ENCODE assay signal across 2 cellular contexts in the genomic region with DNA sequence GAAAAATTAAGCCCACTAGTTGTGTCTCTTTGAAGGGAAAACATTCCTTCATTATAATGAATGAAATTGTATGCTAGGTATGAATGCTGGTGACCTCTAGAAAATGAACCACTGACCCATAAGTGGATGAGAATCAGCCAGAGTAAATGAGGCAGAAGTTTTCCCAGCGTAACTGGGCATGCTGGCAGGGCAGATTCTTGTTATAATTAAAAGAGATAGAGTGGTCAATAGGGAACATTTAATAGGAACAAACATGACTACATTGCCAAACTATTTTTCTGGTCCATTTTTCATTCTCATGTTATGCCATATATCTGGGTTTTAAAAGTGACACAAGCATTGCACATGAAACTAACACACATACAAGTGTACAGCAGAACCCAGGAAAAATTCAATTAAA.
TF ChIP-seq lines count a peak whose summit lies in the region.

No MANE protein-coding gene starts in this region.

TF ChIP-seq in SK-N-SH, 30 proteins besides CTCF, POLR2A, EP300 and RAD21:
- TF ChIP-seq SIN3A (IDR thresholded peaks at IDR 0.05; ENCODE audit: borderline replicate concordance, low read depth, low read length): no peak
- no peak for TF ChIP-seq NFIC (IDR thresholded peaks at IDR 0.05; ENCODE audit: borderline replicate concordance)
- TF ChIP-seq FOXM1 (IDR thresholded peaks at IDR 0.05; ENCODE audit: low read depth): no peak
- TF ChIP-seq MXI1 (IDR thresholded peaks at IDR 0.05; ENCODE audit: low read depth, low read length): no peak
- no peak for TF ChIP-seq MEF2A (IDR thresholded peaks at IDR 0.05; ENCODE audit: borderline replicate concordance, low read depth)
- TF ChIP-seq RXRA (IDR thresholded peaks at IDR 0.05; ENCODE audit: borderline replicate concordance, low read depth): no peak
- no peak for TF ChIP-seq SMC3 (IDR thresholded peaks at IDR 0.05; ENCODE audit: low read depth, low read length)
- no peak for TF ChIP-seq MAX (IDR thresholded peaks at IDR 0.05; ENCODE audit: low read depth)
- no peak for TF ChIP-seq EZH2phosphoT487 (IDR thresholded peaks at IDR 0.05; ENCODE audit: borderline replicate concordance, low read depth)
- TF ChIP-seq TEAD4 (IDR thresholded peaks at IDR 0.05; ENCODE audit: borderline replicate concordance, insufficient read depth): no peak
- no peak for TF ChIP-seq RCOR1 (IDR thresholded peaks at IDR 0.05; ENCODE audit: low read length)
- TF ChIP-seq, protein P1, sequence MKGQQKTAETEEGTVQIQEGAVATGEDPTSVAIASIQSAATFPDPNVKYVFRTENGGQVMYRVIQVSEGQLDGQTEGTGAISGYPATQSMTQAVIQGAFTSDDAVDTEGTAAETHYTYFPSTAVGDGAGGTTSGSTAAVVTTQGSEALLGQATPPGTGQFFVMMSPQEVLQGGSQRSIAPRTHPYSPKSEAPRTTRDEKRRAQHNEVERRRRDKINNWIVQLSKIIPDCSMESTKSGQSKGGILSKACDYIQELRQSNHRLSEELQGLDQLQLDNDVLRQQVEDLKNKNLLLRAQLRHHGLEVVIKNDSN (IDR thresholded peaks at IDR 0.05; ENCODE audit: borderline replicate concordance, low read depth): no peak
- TF ChIP-seq NRF1 (IDR thresholded peaks at IDR 0.05; ENCODE audit: low read depth, low read length): no peak
- no peak for TF ChIP-seq RFX5 (IDR thresholded peaks at IDR 0.05; ENCODE audit: low read length)
- no peak for TF ChIP-seq USF2 (IDR thresholded peaks at IDR 0.05; ENCODE audit: borderline replicate concordance, low read depth, low read length)
- TF ChIP-seq ELF1 (IDR thresholded peaks at IDR 0.05): no peak
- TF ChIP-seq YY1 (IDR thresholded peaks at IDR 0.05; ENCODE audit: low read depth): no peak

TF ChIP-seq in HepG2, 621 proteins besides CTCF, POLR2A, EP300 and RAD21:
- TF ChIP-seq, protein P2, sequence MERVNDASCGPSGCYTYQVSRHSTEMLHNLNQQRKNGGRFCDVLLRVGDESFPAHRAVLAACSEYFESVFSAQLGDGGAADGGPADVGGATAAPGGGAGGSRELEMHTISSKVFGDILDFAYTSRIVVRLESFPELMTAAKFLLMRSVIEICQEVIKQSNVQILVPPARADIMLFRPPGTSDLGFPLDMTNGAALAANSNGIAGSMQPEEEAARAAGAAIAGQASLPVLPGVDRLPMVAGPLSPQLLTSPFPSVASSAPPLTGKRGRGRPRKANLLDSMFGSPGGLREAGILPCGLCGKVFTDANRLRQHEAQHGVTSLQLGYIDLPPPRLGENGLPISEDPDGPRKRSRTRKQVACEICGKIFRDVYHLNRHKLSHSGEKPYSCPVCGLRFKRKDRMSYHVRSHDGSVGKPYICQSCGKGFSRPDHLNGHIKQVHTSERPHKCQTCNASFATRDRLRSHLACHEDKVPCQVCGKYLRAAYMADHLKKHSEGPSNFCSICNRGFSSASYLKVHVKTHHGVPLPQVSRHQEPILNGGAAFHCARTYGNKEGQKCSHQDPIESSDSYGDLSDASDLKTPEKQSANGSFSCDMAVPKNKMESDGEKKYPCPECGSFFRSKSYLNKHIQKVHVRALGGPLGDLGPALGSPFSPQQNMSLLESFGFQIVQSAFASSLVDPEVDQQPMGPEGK (CRISPR knock-in tag; IDR thresholded peaks at IDR 0.05): no peak
- no peak for TF ChIP-seq ZNF746 (CRISPR knock-in tag; IDR thresholded peaks at IDR 0.05)
- TF ChIP-seq ZNF484 (CRISPR knock-in tag; IDR thresholded peaks at IDR 0.05; ENCODE audit: borderline replicate concordance, low read depth): no peak
- no peak for TF ChIP-seq ZBTB10 (CRISPR knock-in tag; IDR thresholded peaks at IDR 0.05; ENCODE audit: borderline replicate concordance)
- no peak for TF ChIP-seq ZNF816 (CRISPR knock-in tag; IDR thresholded peaks at IDR 0.05; ENCODE audit: borderline replicate concordance)
- TF ChIP-seq, protein P3, sequence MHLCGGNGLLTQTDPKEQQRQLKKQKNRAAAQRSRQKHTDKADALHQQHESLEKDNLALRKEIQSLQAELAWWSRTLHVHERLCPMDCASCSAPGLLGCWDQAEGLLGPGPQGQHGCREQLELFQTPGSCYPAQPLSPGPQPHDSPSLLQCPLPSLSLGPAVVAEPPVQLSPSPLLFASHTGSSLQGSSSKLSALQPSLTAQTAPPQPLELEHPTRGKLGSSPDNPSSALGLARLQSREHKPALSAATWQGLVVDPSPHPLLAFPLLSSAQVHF (CRISPR knock-in tag; IDR thresholded peaks at IDR 0.05): no peak
- TF ChIP-seq ZNF34 (CRISPR knock-in tag; IDR thresholded peaks at IDR 0.05; ENCODE audit: borderline replicate concordance): no peak
- TF ChIP-seq, protein P4, sequence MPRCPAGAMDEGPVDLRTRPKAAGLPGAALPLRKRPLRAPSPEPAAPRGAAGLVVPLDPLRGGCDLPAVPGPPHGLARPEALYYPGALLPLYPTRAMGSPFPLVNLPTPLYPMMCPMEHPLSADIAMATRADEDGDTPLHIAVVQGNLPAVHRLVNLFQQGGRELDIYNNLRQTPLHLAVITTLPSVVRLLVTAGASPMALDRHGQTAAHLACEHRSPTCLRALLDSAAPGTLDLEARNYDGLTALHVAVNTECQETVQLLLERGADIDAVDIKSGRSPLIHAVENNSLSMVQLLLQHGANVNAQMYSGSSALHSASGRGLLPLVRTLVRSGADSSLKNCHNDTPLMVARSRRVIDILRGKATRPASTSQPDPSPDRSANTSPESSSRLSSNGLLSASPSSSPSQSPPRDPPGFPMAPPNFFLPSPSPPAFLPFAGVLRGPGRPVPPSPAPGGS (CRISPR knock-in tag; IDR thresholded peaks at IDR 0.05): no peak
- no peak for TF ChIP-seq ARNT2 (CRISPR knock-in tag; IDR thresholded peaks at IDR 0.05; ENCODE audit: low read depth)
- TF ChIP-seq, protein P5, sequence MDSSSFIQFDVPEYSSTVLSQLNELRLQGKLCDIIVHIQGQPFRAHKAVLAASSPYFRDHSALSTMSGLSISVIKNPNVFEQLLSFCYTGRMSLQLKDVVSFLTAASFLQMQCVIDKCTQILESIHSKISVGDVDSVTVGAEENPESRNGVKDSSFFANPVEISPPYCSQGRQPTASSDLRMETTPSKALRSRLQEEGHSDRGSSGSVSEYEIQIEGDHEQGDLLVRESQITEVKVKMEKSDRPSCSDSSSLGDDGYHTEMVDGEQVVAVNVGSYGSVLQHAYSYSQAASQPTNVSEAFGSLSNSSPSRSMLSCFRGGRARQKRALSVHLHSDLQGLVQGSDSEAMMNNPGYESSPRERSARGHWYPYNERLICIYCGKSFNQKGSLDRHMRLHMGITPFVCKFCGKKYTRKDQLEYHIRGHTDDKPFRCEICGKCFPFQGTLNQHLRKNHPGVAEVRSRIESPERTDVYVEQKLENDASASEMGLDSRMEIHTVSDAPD (CRISPR knock-in tag; IDR thresholded peaks at IDR 0.05): no peak
